21 cellular contexts compared by ENCODE assay signal in the genomic region with DNA sequence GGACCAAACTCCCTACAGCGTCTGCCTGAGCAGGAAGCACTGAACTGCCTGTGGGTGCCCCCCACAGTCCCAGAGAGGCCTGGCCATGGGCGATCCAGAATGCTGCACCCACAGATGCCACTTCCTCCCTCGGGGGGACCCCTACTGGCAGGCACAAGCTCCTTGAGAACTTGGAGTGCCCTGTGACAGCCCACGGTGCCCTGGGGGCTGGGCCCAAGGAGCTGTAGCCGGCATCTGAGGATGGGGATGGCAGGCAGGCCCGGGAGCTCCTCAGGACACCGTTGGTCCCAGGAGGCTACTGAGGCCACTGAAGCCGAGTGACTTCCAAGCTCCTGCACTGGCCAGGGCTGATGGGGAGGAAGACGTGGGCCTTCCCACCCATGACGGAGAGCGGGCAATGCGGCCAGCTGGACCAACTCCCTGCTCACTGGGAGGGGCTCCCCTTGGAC. TPM values are rescaled to one million over a fixed set of nuclear protein-coding genes. Genes with fewer than 3 reads are reported as not detected.
DNase-seq lines count a peak whose midpoint lies in the region; ATAC-seq, FAIRE-seq and TF ChIP-seq lines count a peak whose summit lies in the region.
"Had no signal": no experiment of that assay in that cellular context is flagged by ENCODE, and none has a peak within 500 bp of the region (broad histone marks: within the 10 kb centered on the region; RNA-seq: fewer than 3 reads in every experiment).

No MANE protein-coding gene starts in this region.

- H4K20me1 ChIP-seq in HepG2 (ENCODE audit: insufficient read depth, low read length): no peaks in the 10 kb centered on the region

- no peaks in the 10 kb centered on the region for H3K9me3 Mint-ChIP-seq in activated T-helper 17 cell treated with anti-CD3 and anti-CD28 coated beads, Interleukin-2, amount 50 U/mL, for 72 hours
- H3K9me3 Mint-ChIP-seq: activated CD4-positive, alpha-beta memory T cell treated with anti-CD3 and anti-CD28 coated beads for 36 hours; activated naive CD4-positive, alpha-beta T cell treated with anti-CD3 and anti-CD28 coated beads for 36 hours; CD14-positive monocyte; central memory CD8-positive, alpha-beta T cell; IgD-negative memory B cell had no signal

- CTCF ChIA-PET in HepG2 (lab: Yijun Ruan, JAX; ENCODE audit: low intra/inter-chr PET ratio, low total read pairs) (no interaction called here), HEK293T (lab: Yijun Ruan, JAX) (interaction anchor here (2.2 to 2.3 kb wide), 2 partner anchors 14 to 57 kb away, joined by 8 read pairs; a partner anchor contains a TSS)

- H3K4me3 ChIP-seq in right lobe of liver (no peak overlapping the region), HepG2 (replicated peaks in 1 of 3; ENCODE audit: insufficient read depth in 1 of 3, low read depth in 2 of 3, low read length in 3 of 3) (no peak overlapping the region), kidney (ENCODE audit: low read length in 2 of 2) (no peak overlapping the region), upper lobe of right lung (no peak overlapping the region)
- H3K4me3 ChIP-seq: upper lobe of left lung had no signal

- ATAC-seq in right lobe of liver (no peak), HepG2 (no peak), upper lobe of right lung (no peak), GM21723 (IDR thresholded peaks at IDR 0.05; ENCODE audit: unreplicated experiment) (no peak)
- no peak for ATAC-seq in activated T-helper 17 cell treated with anti-CD3 and anti-CD28 coated beads, Interleukin-2, amount 50 U/mL, for 72 hours (replicated peaks)

- TF ChIP-seq POLR2A in right lobe of liver (IDR thresholded peaks at IDR 0.05): no peak
- no peak for TF ChIP-seq POLR2A in HepG2 (IDR thresholded peaks at IDR 0.05; ENCODE audit: insufficient read depth in 1 of 2, low read depth in 2 of 2, low read length in 2 of 2)

- no peaks in the 10 kb centered on the region for H3K9me3 ChIP-seq in right lobe of liver
- H3K9me3 ChIP-seq in HepG2 (ENCODE audit: low read length): no peaks in the 10 kb centered on the region
- H3K9me3 ChIP-seq in kidney (ENCODE audit: control insufficient read depth in 1 of 2, low read length in 2 of 2): no peaks in the 10 kb centered on the region
- H3K9me3 ChIP-seq in upper lobe of right lung: no peaks in the 10 kb centered on the region
- H3K9me3 ChIP-seq: upper lobe of left lung had no signal

- TF ChIP-seq EP300 in HepG2 (IDR thresholded peaks at IDR 0.05; ENCODE audit: low read depth in 2 of 2, low read length in 2 of 2): no peak
- no peak for TF ChIP-seq EP300 in HepG2 (CRISPR knock-in tag; IDR thresholded peaks at IDR 0.05; ENCODE audit: borderline replicate concordance)

- no peak for TF ChIP-seq RAD21 in HepG2 (CRISPR knock-in tag; IDR thresholded peaks at IDR 0.05)

- H3K27me3 Mint-ChIP-seq in activated T-helper 17 cell treated with anti-CD3 and anti-CD28 coated beads, Interleukin-2, amount 50 U/mL, for 72 hours: no peaks in the 10 kb centered on the region
- H3K27me3 Mint-ChIP-seq: activated CD4-positive, alpha-beta memory T cell treated with anti-CD3 and anti-CD28 coated beads for 36 hours; central memory CD8-positive, alpha-beta T cell; IgD-negative memory B cell had no signal

- no peak overlapping the region for H2AFZ ChIP-seq in HepG2 (ENCODE audit: low read length)

- in situ Hi-C loops in HepG2 (cut with HindIII; ENCODE audit: extremely low pct_ligation_motif_present, low pct_unique_long_range_greater_than_20kb): no loop called here

- H3K9ac ChIP-seq in HepG2 (ENCODE audit: insufficient read depth, low read depth, low read length): no peak overlapping the region
- no peak overlapping the region for H3K9ac ChIP-seq in kidney (ENCODE audit: low read length in 2 of 2)

- H3K27ac Mint-ChIP-seq in activated T-helper 17 cell treated with anti-CD3 and anti-CD28 coated beads, Interleukin-2, amount 50 U/mL, for 72 hours: peak overlapping the region; percentile 75
- H3K27ac Mint-ChIP-seq: activated CD4-positive, alpha-beta memory T cell treated with anti-CD3 and anti-CD28 coated beads for 36 hours; activated naive CD4-positive, alpha-beta T cell treated with anti-CD3 and anti-CD28 coated beads for 36 hours; IgD-negative memory B cell had no signal

- H3K27me3 ChIP-seq in right lobe of liver (no peaks in the 10 kb centered on the region), HepG2 (ENCODE audit: control insufficient read depth in 1 of 2, insufficient read depth in 2 of 2, low read length in 2 of 2) (no peaks in the 10 kb centered on the region), upper lobe of right lung (no peaks in the 10 kb centered on the region)
- H3K27me3 ChIP-seq: upper lobe of left lung had no signal

- no CpG with 5 or more reads among the region's 12 CpGs for WGBS in right lobe of liver (ENCODE audit: insufficient coverage, low coverage, low lambda C conversion rate, missing lambda C conversion rate)
- WGBS in HepG2 (ENCODE audit: low lambda C conversion rate): 83% methylated on average over 8 of the region's 12 CpGs

- no TSS peak for BruUV-seq in HepG2 (replicated peaks; lab: Mats Ljungman, UMichigan)

- H3K36me3 ChIP-seq in right lobe of liver (peaks cover 0 to 2% (median 0%) of the 10 kb centered on the region in 4 donors), HepG2 (replicated peaks in 1 of 2; ENCODE audit: control insufficient read depth in 1 of 2, insufficient read depth in 2 of 2, low read length in 2 of 2) (no peaks in the 10 kb centered on the region), kidney (ENCODE audit: control insufficient read depth in 1 of 2, insufficient read depth in 2 of 2, low read length in 2 of 2) (no peaks in the 10 kb centered on the region), upper lobe of right lung (no peaks in the 10 kb centered on the region)
- H3K36me3 ChIP-seq: upper lobe of left lung had no signal

- POLR2A ChIA-PET in HepG2 (lab: Yijun Ruan, JAX): interaction anchor here (1.3 kb wide), 1 partner anchor 66 kb away, joined by 4 read pairs; no protein-coding TSS in a partner anchor
- POLR2A ChIA-PET in HEK293T (lab: Yijun Ruan, JAX): interaction anchor here (1.5 kb wide), 1 partner anchor 15 kb away, joined by 4 read pairs; a partner anchor contains a TSS

- H3K27ac ChIP-seq in right lobe of liver (no peak overlapping the region), HepG2 (ENCODE audit: extremely low read length, insufficient read depth, low read length) (no peak overlapping the region), kidney (ENCODE audit: low read depth in 2 of 2, low read length in 2 of 2) (no peak overlapping the region), upper lobe of right lung (no peak overlapping the region)
- H3K27ac ChIP-seq: foreskin keratinocyte, upper lobe of left lung had no signal

- intact Hi-C loops in right lobe of liver (cut with DNase I): loop anchor here in 1 of 2 donors (10.0 kb wide), 1 partner anchor 133 kb away; no protein-coding TSS in a partner anchor
- intact Hi-C loops in HepG2 (cut with micrococcal nuclease; ENCODE audit: unreplicated experiment): no loop called here
- intact Hi-C loops in kidney (cut with DNase I): no loop called here
- intact Hi-C loops in upper lobe of right lung (cut with DNase I): no loop called here

- FAIRE-seq in HepG2 (lab: Jason Lieb, UNC): no peak
- no peak for FAIRE-seq in kidney (lab: Jason Lieb, UNC)
- FAIRE-seq: islet of Langerhans had no signal

- DNase-seq in right lobe of liver (peak in 2 of 3 donors; percentile 16 to 38), HepG2 (ENCODE audit: low spot score) (no peak), kidney (peak; percentile 63), upper lobe of right lung (peak; percentile 54), HEK293T (ENCODE audit: extremely low spot score) (no peak), NOMO-1 treated with dmso at 0.1 percent for 144 hours (lab: John Stamatoyannopoulos, UW; ENCODE audit: unreplicated experiment) (no peak)
- DNase-seq: activated CD4-positive, alpha-beta memory T cell treated with anti-CD3 and anti-CD28 coated beads for 36 hours; activated CD4-positive, CD25-positive, alpha-beta regulatory T cell; activated naive CD4-positive, alpha-beta T cell treated with anti-CD3 and anti-CD28 coated beads for 36 hours; hippocampal formation; NCI-H2171; NCI-H524 treated with DMSO at 0.1 percent for 48 hours; upper lobe of left lung had no signal

- H3K79me2 ChIP-seq in HepG2 (ENCODE audit: insufficient read depth, low read length): no peaks in the 10 kb centered on the region

- H3K36me3 Mint-ChIP-seq in activated T-helper 17 cell treated with anti-CD3 and anti-CD28 coated beads, Interleukin-2, amount 50 U/mL, for 72 hours (ENCODE audit: low read depth): no peaks in the 10 kb centered on the region
- H3K36me3 Mint-ChIP-seq: activated CD4-positive, alpha-beta memory T cell treated with anti-CD3 and anti-CD28 coated beads for 36 hours had no signal

- no peak for TF ChIP-seq CTCF in right lobe of liver (IDR thresholded peaks at IDR 0.05)
- no peak for TF ChIP-seq CTCF in HepG2 (CRISPR knock-in tag; IDR thresholded peaks at IDR 0.05)
- no peak for TF ChIP-seq CTCF in kidney (IDR thresholded peaks at IDR 0.05; ENCODE audit: borderline replicate concordance, extremely low read depth, insufficient read depth)
- TF ChIP-seq CTCF in upper lobe of right lung (IDR thresholded peaks at IDR 0.05): no peak

- H3K4me1 ChIP-seq in right lobe of liver (no peaks in the 10 kb centered on the region), HepG2 (ENCODE audit: insufficient read depth, low read length) (no peaks in the 10 kb centered on the region), kidney (ENCODE audit: control insufficient read depth in 1 of 2, insufficient read depth in 1 of 2, low read depth in 1 of 2, low read length in 2 of 2) (no peaks in the 10 kb centered on the region), upper lobe of right lung (peaks cover 4% of the 10 kb centered on the region)
- H3K4me1 ChIP-seq: foreskin keratinocyte had no signal

- H3K4me1 Mint-ChIP-seq in activated T-helper 17 cell treated with anti-CD3 and anti-CD28 coated beads, Interleukin-2, amount 50 U/mL, for 72 hours: no peaks in the 10 kb centered on the region
- H3K4me1 Mint-ChIP-seq: IgD-negative memory B cell had no signal

- no peak overlapping the region for H3K4me3 Mint-ChIP-seq in activated T-helper 17 cell treated with anti-CD3 and anti-CD28 coated beads, Interleukin-2, amount 50 U/mL, for 72 hours
- H3K4me3 Mint-ChIP-seq: activated CD4-positive, alpha-beta memory T cell treated with anti-CD3 and anti-CD28 coated beads for 36 hours; activated naive CD4-positive, alpha-beta T cell treated with anti-CD3 and anti-CD28 coated beads for 36 hours; CD14-positive monocyte; central memory CD8-positive, alpha-beta T cell; IgD-negative memory B cell had no signal

- H3K4me2 ChIP-seq in HepG2 (ENCODE audit: low read depth, low read length): no peak overlapping the region

RNA-seq across cellular contexts. Expression of a gene that starts 15.1 kb away (rescaled TPM):
- total RNA-seq in right lobe of liver (100 to 1,000 TPM in 3 of 6 experiments, 10 to 100 TPM in 2, 1 to 10 TPM in 1; 1.0 to 230 (median 101) TPM), HepG2 (2016; rRNA removed; fragmentation: Illumina TruSeq; extraction: Trizol) (1.4 and 1.6 TPM in 2 replicates), kidney (147 TPM), upper lobe of right lung (39.2 TPM)
- 0.71 and 0.91 TPM in 2 replicates for total RNA-seq in HepG2 (2016; cell fraction: cytosol; rRNA removed; fragmentation: Illumina TruSeq; extraction: Trizol; ENCODE audit: low read depth)
- total RNA-seq in HepG2 (2016; cell fraction: insoluble cytoplasmic fraction; rRNA removed; fragmentation: Illumina TruSeq; extraction: Trizol): 1.4 and 1.9 TPM in 2 replicates
- total RNA-seq in HepG2 (2016; cell fraction: membrane; rRNA removed; fragmentation: Illumina TruSeq; extraction: Trizol): 1.5 and 1.7 TPM in 2 replicates
- 0.99 and 1.1 TPM in 2 replicates for total RNA-seq in HepG2 (2016; cell fraction: nucleus; rRNA removed; fragmentation: Illumina TruSeq; extraction: Trizol)
- polyA plus RNA-seq in HepG2 (2011; rRNA removed) (4.2 and 8.9 TPM in 2 replicates), kidney (ENCODE audit: insufficient read depth, low read depth, low replicate concordance) (103 TPM)
- 4.3 and 4.7 TPM in 2 replicates for polyA plus RNA-seq in HepG2 (2011; cell fraction: cytosol; rRNA removed)
- 6.6 and 7.6 TPM in 2 replicates for polyA plus RNA-seq in HepG2 (2011; cell fraction: nucleus; rRNA removed)
- 2.1 and 6.2 TPM in 2 replicates for polyA plus RNA-seq in HepG2 (2012)
- 0.32 and 0.38 TPM in 2 replicates for polyA plus RNA-seq in HepG2 (2016; cell fraction: cytosol; fragmentation: Illumina TruSeq; extraction: Trizol; ENCODE audit: low read depth)
- polyA plus RNA-seq in HepG2 (2016; cell fraction: insoluble cytoplasmic fraction; fragmentation: Illumina TruSeq; extraction: Trizol; ENCODE audit: low read depth): 1.7 and 1.8 TPM in 2 replicates
- 0.63 and 0.72 TPM in 2 replicates for polyA plus RNA-seq in HepG2 (2016; cell fraction: membrane; fragmentation: Illumina TruSeq; extraction: Trizol; ENCODE audit: low read depth)
- polyA plus RNA-seq in HepG2 (2016; cell fraction: nucleus; fragmentation: Illumina TruSeq; extraction: Trizol; ENCODE audit: insufficient read depth, low read depth): 2.7 and 3.4 TPM in 2 replicates
- 3.9 and 12.1 TPM in 2 replicates for polyA minus RNA-seq in HepG2 (2011; rRNA and poly(A)+ RNA removed; ENCODE audit: low replicate concordance)
- 6.2 and 6.6 TPM in 2 replicates for polyA minus RNA-seq in HepG2 (2011; cell fraction: cytosol; rRNA and poly(A)+ RNA removed)
- 1.7 and 3.1 TPM in 2 replicates for polyA minus RNA-seq in HepG2 (2011; cell fraction: nucleus; rRNA and poly(A)+ RNA removed)
- total RNA-seq in activated T-helper 17 cell treated with anti-CD3 and anti-CD28 coated beads, Interleukin-2, amount 50 U/mL, for 72 hours: 1 to 10 TPM; 1.3 TPM
- polyA plus RNA-seq: mammary epithelial cell had no signal

RNA-seq across cellular contexts. Expression of a gene that starts 34.5 kb away (rescaled TPM):
- total RNA-seq in right lobe of liver (10 to 100 TPM in 3 of 6 experiments, 1 to 10 TPM in 3; 5.7 to 24.4 (median 12.4) TPM), HepG2 (2016; rRNA removed; fragmentation: Illumina TruSeq; extraction: Trizol) (11.7 and 15.1 TPM in 2 replicates), kidney (20.8 TPM), upper lobe of right lung (13.8 TPM)
- total RNA-seq in HepG2 (2016; cell fraction: cytosol; rRNA removed; fragmentation: Illumina TruSeq; extraction: Trizol; ENCODE audit: low read depth): 4.0 and 4.2 TPM in 2 replicates
- 11.7 and 14.4 TPM in 2 replicates for total RNA-seq in HepG2 (2016; cell fraction: insoluble cytoplasmic fraction; rRNA removed; fragmentation: Illumina TruSeq; extraction: Trizol)
- 9.8 and 10.7 TPM in 2 replicates for total RNA-seq in HepG2 (2016; cell fraction: membrane; rRNA removed; fragmentation: Illumina TruSeq; extraction: Trizol)
- 10.8 and 11.7 TPM in 2 replicates for total RNA-seq in HepG2 (2016; cell fraction: nucleus; rRNA removed; fragmentation: Illumina TruSeq; extraction: Trizol)
- polyA plus RNA-seq in HepG2 (2011; rRNA removed) (11.9 and 14.4 TPM in 2 replicates), kidney (ENCODE audit: insufficient read depth, low read depth, low replicate concordance) (24.5 TPM)
- polyA plus RNA-seq in HepG2 (2011; cell fraction: cytosol; rRNA removed): 18.3 and 21.5 TPM in 2 replicates
- 15.4 and 17.5 TPM in 2 replicates for polyA plus RNA-seq in HepG2 (2011; cell fraction: nucleus; rRNA removed)
- 9.2 and 11.4 TPM in 2 replicates for polyA plus RNA-seq in HepG2 (2012)
- 3.0 and 3.1 TPM in 2 replicates for polyA plus RNA-seq in HepG2 (2016; cell fraction: cytosol; fragmentation: Illumina TruSeq; extraction: Trizol; ENCODE audit: low read depth)
- polyA plus RNA-seq in HepG2 (2016; cell fraction: insoluble cytoplasmic fraction; fragmentation: Illumina TruSeq; extraction: Trizol; ENCODE audit: low read depth): 11.2 and 12.0 TPM in 2 replicates
- polyA plus RNA-seq in HepG2 (2016; cell fraction: membrane; fragmentation: Illumina TruSeq; extraction: Trizol; ENCODE audit: low read depth): 6.4 and 7.0 TPM in 2 replicates
- polyA plus RNA-seq in HepG2 (2016; cell fraction: nucleus; fragmentation: Illumina TruSeq; extraction: Trizol; ENCODE audit: insufficient read depth, low read depth): 11.4 and 12.6 TPM in 2 replicates
- polyA minus RNA-seq in HepG2 (2011; rRNA and poly(A)+ RNA removed; ENCODE audit: low replicate concordance): 21.1 and 25.1 TPM in 2 replicates
- polyA minus RNA-seq in HepG2 (2011; cell fraction: cytosol; rRNA and poly(A)+ RNA removed): 9.8 and 9.9 TPM in 2 replicates
- polyA minus RNA-seq in HepG2 (2011; cell fraction: nucleus; rRNA and poly(A)+ RNA removed): 24.2 and 25.4 TPM in 2 replicates
- 10 to 100 TPM; 12.3 to 14.9 TPM for total RNA-seq in activated T-helper 17 cell treated with anti-CD3 and anti-CD28 coated beads, Interleukin-2, amount 50 U/mL, for 72 hours

Comparison
In these comparisons a context has a peak if more than half of its experiments do, and no peak if none do; other contexts are left out.
1. DNase-seq: peak in right lobe of liver (2 of 3), kidney (single experiment) and upper lobe of right lung (single experiment); none in HepG2 (single experiment), HEK293T (single experiment) and NOMO-1 treated with dmso at 0.1 percent for 144 hours (single experiment).